ENCODE assay signal across 8 cellular contexts in genomic region chrX:155612312-155613224, GRCh38. TPM values are rescaled to one million over a fixed set of nuclear protein-coding genes. Genes with fewer than 3 reads are reported as not detected.
DNase-seq lines count a peak whose midpoint lies in the region; ATAC-seq and TF ChIP-seq lines count a peak whose summit lies in the region.

Gene SPRY3, plus strand, starts transcription at chrX:155612586.
A gene with protein sequence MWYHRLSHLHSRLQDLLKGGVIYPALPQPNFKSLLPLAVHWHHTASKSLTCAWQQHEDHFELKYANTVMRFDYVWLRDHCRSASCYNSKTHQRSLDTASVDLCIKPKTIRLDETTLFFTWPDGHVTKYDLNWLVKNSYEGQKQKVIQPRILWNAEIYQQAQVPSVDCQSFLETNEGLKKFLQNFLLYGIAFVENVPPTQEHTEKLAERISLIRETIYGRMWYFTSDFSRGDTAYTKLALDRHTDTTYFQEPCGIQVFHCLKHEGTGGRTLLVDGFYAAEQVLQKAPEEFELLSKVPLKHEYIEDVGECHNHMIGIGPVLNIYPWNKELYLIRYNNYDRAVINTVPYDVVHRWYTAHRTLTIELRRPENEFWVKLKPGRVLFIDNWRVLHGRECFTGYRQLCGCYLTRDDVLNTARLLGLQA (minus strand): TSS chrX:155612952. CDS start chrX:155545276, 67,676 bp downstream.

- H3K27ac ChIP-seq in dorsolateral prefrontal cortex (peak within 1 kb of the TSS in 57 of 59 donors; percentile 25 to 94 (median 78)), right lobe of liver (peak within 1 kb of the TSS; percentile 83 to 91 (median 86))

- intact Hi-C loops in dorsolateral prefrontal cortex (cut with DNase I) (no loop called here), right lobe of liver (cut with DNase I) (no loop called here)

- H3K4me1 ChIP-seq in right lobe of liver = no peaks in the 10 kb centered on the region

- H3K4me3 ChIP-seq in AG09309 (ENCODE audit: control insufficient read depth, low read depth, low read length) (peak within 1 kb of the TSS; percentile 57), dorsolateral prefrontal cortex (peak within 1 kb of the TSS; percentile 47 to 82 (median 67)), right lobe of liver (peak within 1 kb of the TSS; percentile 58 to 70 (median 69))

- WGBS in right lobe of liver (ENCODE audit: insufficient coverage, low coverage, low lambda C conversion rate, missing lambda C conversion rate) = 19% methylated on average over 18 of the region's 50 CpGs

- H3K27me3 ChIP-seq in dorsolateral prefrontal cortex (peaks cover 0 to 7% (median 0%) of the 10 kb centered on the region in 45 donors), right lobe of liver (no peaks in the 10 kb centered on the region)

- DNase-seq in AG09309 (ENCODE audit: low read depth) (peak; percentile 13), NCI-H510A (lab: John Stamatoyannopoulos, UW) (peak; percentile 37), dorsolateral prefrontal cortex (peak; percentile 21 to 70 (median 48)), right lobe of liver (peak; percentile 80 to 84 (median 81))
- peak; percentile 69 to 75 for DNase-seq in activated CD4-positive, alpha-beta T cell treated with anti-CD3 and anti-CD28 coated beads, Interleukin-2, amount 50 U/mL, for 48 hours
- peak; percentile 47 to 54 for DNase-seq in stimulated activated CD4-positive, alpha-beta T cell treated with anti-CD3 and anti-CD28 coated beads, Interleukin-2, amount 100 ng/mL, for 48 hours

- ATAC-seq in GM19023 (IDR thresholded peaks at IDR 0.05; ENCODE audit: unreplicated experiment) (peak; percentile 95), HG03159 (IDR thresholded peaks at IDR 0.05; ENCODE audit: unreplicated experiment) (peak; percentile 82), right lobe of liver (peak; percentile 96 to 98 (median 97))

- peaks cover 0 to 3% (median 0%) of the 10 kb centered on the region in 4 donors for H3K9me3 ChIP-seq in right lobe of liver

- TF ChIP-seq CTCF in AG09309 (IDR thresholded peaks at IDR 0.05; ENCODE audit: control insufficient read depth, insufficient read depth, low read depth, low read length, missing control alignments) (no peak), dorsolateral prefrontal cortex (IDR thresholded peaks at IDR 0.05 in 54 of 56, conservative IDR thresholded peaks at IDR 0.05 in 2 of 56; ENCODE audit: low read depth in 1 of 56, partially characterized antibody in 56 of 56) (no peak), right lobe of liver (IDR thresholded peaks at IDR 0.05) (no peak)

- no peaks in the 10 kb centered on the region for H3K36me3 ChIP-seq in right lobe of liver

- peak; percentile 47 for TF ChIP-seq POLR2A in right lobe of liver (IDR thresholded peaks at IDR 0.05)

RNA-seq across cellular contexts. Expression of gene SPRY3, which starts in this region (rescaled TPM):
- total RNA-seq in dorsolateral prefrontal cortex = 1 to 10 TPM; 2.3 to 6.3 (median 4.0) TPM
- under 1 TPM; 0.37 to 0.70 (median 0.52) TPM for total RNA-seq in right lobe of liver

RNA-seq across cellular contexts. Expression of the second gene that starts in this region (rescaled TPM):
- total RNA-seq in dorsolateral prefrontal cortex (10 to 100 TPM; 15.4 to 44.0 (median 22.5) TPM), right lobe of liver (10 to 100 TPM in 5 of 6 experiments, 1 to 10 TPM in 1; 9.9 to 15.6 (median 13.3) TPM)

Comparison
In these comparisons a context has a peak if more than half of its experiments do, and no peak if none do; other contexts are left out.
1. Peak in every context shown above with its lines: DNase-seq, ATAC-seq, H3K4me3 ChIP-seq and H3K27ac ChIP-seq.
2. DNase-seq: peak in every context shown above with its lines; median percentile 81 in right lobe of liver; 72 in activated CD4-positive, alpha-beta T cell treated with anti-CD3 and anti-CD28 coated beads, Interleukin-2, amount 50 U/mL, for 48 hours; 50 in stimulated activated CD4-positive, alpha-beta T cell treated with anti-CD3 and anti-CD28 coated beads, Interleukin-2, amount 100 ng/mL, for 48 hours; 48 in dorsolateral prefrontal cortex; 37 in NCI-H510A; 13 in AG09309.